8 cellular contexts compared by ENCODE assay signal in the genomic region with DNA sequence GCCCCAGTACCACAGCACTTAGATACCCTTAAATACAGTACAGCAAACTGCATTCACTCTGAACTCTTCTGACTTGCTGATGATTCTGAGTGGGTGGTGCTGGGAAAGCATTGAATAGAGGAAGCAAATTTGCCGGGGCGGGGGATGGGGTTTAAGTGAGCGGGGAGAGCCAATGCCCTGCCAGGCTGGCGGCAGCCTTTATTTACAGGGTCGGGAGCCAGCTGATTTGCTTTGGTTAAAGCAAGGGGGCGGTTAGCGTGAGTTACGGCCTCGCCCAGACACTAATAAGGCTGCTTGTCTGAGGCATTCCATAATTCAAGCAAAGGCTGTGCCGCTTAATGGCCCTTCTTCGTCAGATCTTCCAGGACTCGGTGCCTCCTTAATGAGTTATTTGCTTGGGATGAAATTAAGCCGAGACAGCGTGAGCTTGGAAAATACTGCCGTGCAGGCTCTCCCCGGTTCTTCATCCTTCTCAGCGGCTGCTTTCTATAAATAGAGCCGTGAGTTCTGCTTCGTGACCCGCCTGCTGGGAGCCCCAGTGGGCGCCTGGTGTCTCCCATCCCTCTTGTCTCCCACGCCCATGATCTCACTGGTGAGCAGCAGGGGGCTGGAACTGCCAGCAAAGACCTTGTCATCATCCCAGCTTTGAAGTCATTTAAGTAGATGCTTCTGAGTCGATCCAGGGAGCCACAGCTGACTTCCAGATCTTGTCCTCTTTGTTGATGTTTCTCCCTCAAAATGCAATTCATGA. TPM values are rescaled to one million over a fixed set of nuclear protein-coding genes. Genes with fewer than 3 reads are reported as not detected.
DNase-seq lines count a peak whose midpoint lies in the region; ATAC-seq and TF ChIP-seq lines count a peak whose summit lies in the region.

No MANE protein-coding gene starts in this region.

- peak overlapping the region; percentile 10 to 71 for H3K4me3 Mint-ChIP-seq in stimulated activated naive CD8-positive, alpha-beta T cell treated with anti-CD3 and anti-CD28 coated beads, Interleukin-15, amount 100 ng/mL, for 72 hours

- no peaks in the 10 kb centered on the region for H3K27me3 ChIP-seq in lower lobe of right lung (ENCODE audit: low read depth)

- no peaks in the 10 kb centered on the region for H3K9me3 ChIP-seq in lower lobe of right lung

- intact Hi-C loops in lower lobe of right lung (cut with DNase I): no loop called here

- no peaks in the 10 kb centered on the region for H3K36me3 ChIP-seq in lower lobe of right lung

- H3K27me3 Mint-ChIP-seq in stimulated activated naive CD8-positive, alpha-beta T cell treated with anti-CD3 and anti-CD28 coated beads, Interleukin-15, amount 100 ng/mL, for 72 hours: peaks cover 12% of the 10 kb centered on the region

- DNase-seq in DMS153 treated with DMSO at 0.1 percent for 48 hours (lab: John Stamatoyannopoulos, UW; ENCODE audit: unreplicated experiment): peak; percentile 38
- DNase-seq in NCI-H1436 (lab: John Stamatoyannopoulos, UW): peak; percentile 52
- DNase-seq in brain pericyte (ENCODE audit: low read depth, low spot score): peak; percentile 77
- DNase-seq in lower lobe of right lung: peak; percentile 71
- DNase-seq in stimulated activated naive CD8-positive, alpha-beta T cell treated with anti-CD3 and anti-CD28 coated beads, Interleukin-15, amount 100 ng/mL, for 72 hours: no peak
- DNase-seq in GF-D8 (lab: John Stamatoyannopoulos, UW): no peak
- no peak for DNase-seq in HuH-7 (ENCODE audit: low spot score)

- peak overlapping the region in 1 of 2 donors; percentile 73 for H3K27ac Mint-ChIP-seq in stimulated activated naive CD8-positive, alpha-beta T cell treated with anti-CD3 and anti-CD28 coated beads, Interleukin-15, amount 100 ng/mL, for 72 hours

- ATAC-seq in lower lobe of right lung: peak; percentile 44
- ATAC-seq in stimulated activated naive CD8-positive, alpha-beta T cell treated with anti-CD3 and anti-CD28 coated beads, Interleukin-15, amount 100 ng/mL, for 72 hours: peak; percentile 44
- no peak for ATAC-seq in GM19351 (IDR thresholded peaks at IDR 0.05; ENCODE audit: unreplicated experiment)

- peaks cover 12% of the 10 kb centered on the region for H3K4me1 Mint-ChIP-seq in stimulated activated naive CD8-positive, alpha-beta T cell treated with anti-CD3 and anti-CD28 coated beads, Interleukin-15, amount 100 ng/mL, for 72 hours

- H3K27ac ChIP-seq in lower lobe of right lung: peak overlapping the region; percentile 64

- no peak for TF ChIP-seq CTCF in lower lobe of right lung (IDR thresholded peaks at IDR 0.05)

- peak overlapping the region; percentile 45 for H3K4me3 ChIP-seq in lower lobe of right lung

- H3K9me3 Mint-ChIP-seq in stimulated activated naive CD8-positive, alpha-beta T cell treated with anti-CD3 and anti-CD28 coated beads, Interleukin-15, amount 100 ng/mL, for 72 hours: no peaks in the 10 kb centered on the region

- H3K4me1 ChIP-seq in lower lobe of right lung: peaks cover 27% of the 10 kb centered on the region

RNA-seq across cellular contexts. Expression of a gene that starts 25.8 kb away (rescaled TPM):
- 0.80 TPM for total RNA-seq in lower lobe of right lung

Comparison
In these comparisons a context has a peak if more than half of its experiments do, and no peak if none do; other contexts are left out.
1. DNase-seq: peak in DMS153 treated with DMSO at 0.1 percent for 48 hours (single experiment), NCI-H1436 (single experiment), brain pericyte (single experiment) and lower lobe of right lung (single experiment); none in stimulated activated naive CD8-positive, alpha-beta T cell treated with anti-CD3 and anti-CD28 coated beads, Interleukin-15, amount 100 ng/mL, for 72 hours (0 of 2), GF-D8 (single experiment) and HuH-7 (single experiment).